23 cellular contexts compared by ENCODE assay signal in the genomic region with DNA sequence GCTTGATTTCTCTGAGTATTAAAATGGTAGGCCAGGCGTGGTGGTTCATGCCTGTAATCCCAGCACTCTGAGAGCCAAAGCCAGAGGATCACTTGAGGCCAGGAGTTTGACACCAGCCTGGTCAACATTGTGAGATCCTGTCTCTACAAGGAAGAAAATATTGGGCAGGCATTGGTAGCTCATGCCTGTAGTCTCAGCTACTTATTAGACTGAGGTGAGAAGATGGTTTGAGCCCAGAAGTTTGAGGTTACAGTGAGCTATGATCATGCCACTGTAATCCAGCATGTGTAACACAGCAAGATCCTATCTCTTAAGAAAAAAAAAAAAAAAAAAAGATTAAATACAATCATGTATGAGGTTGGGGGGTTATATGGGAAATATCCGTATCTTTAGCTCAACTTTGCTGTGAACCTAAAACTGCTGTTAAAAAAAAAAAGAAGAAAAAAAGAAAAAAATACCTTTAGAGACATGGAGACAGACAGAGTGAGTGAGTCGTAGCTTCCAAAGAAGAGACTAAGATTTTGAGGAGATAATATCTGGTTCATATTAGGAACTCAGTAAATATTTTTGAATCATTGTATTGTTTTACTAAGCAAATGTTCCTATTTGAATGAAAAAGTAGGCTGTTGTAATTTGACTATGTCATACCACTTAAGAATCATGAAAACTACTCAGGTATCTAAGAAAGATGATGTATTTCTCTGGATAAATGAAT.
"Had no signal": no experiment of that assay in that cellular context is flagged by ENCODE, and none has a peak within 500 bp of the region (broad histone marks: within the 10 kb centered on the region; RNA-seq: fewer than 3 reads in every experiment).

No MANE protein-coding gene starts in this region.

- H3K27me3 Mint-ChIP-seq: activated naive CD4-positive, alpha-beta T cell treated with anti-CD3 and anti-CD28 coated beads, Interleukin-2, amount 10 ng/mL, durations not matched to agents 7 days and 5 days; activated naive CD8-positive, alpha-beta T cell treated with anti-CD3 and anti-CD28 coated beads, Interleukin-2, amount 50 U/mL, for 24 hours; stimulated activated naive B cell treated with anti-CD40 and anti-IgM and Interleukin-4, amounts not matched to agents 10 μg/mL and 1 μg/mL and 100 μg/mL, for 72 hours had no signal

- H3K4me3 Mint-ChIP-seq: activated naive CD4-positive, alpha-beta T cell treated with anti-CD3 and anti-CD28 coated beads, Interleukin-2, amount 10 ng/mL, durations not matched to agents 7 days and 5 days; activated naive CD8-positive, alpha-beta T cell treated with anti-CD3 and anti-CD28 coated beads, Interleukin-2, amount 50 U/mL, for 24 hours; nephron progenitor cell; stimulated activated naive B cell treated with anti-CD40 and anti-IgM and Interleukin-4, amounts not matched to agents 10 μg/mL and 1 μg/mL and 100 μg/mL, for 72 hours had no signal

- H3K4me1 Mint-ChIP-seq: activated naive CD4-positive, alpha-beta T cell treated with anti-CD3 and anti-CD28 coated beads, Interleukin-2, amount 10 ng/mL, durations not matched to agents 7 days and 5 days; activated naive CD8-positive, alpha-beta T cell treated with anti-CD3 and anti-CD28 coated beads, Interleukin-2, amount 50 U/mL, for 24 hours; nephron progenitor cell; stimulated activated naive B cell treated with anti-CD40 and anti-IgM and Interleukin-4, amounts not matched to agents 10 μg/mL and 1 μg/mL and 100 μg/mL, for 72 hours had no signal

- H3K9me3 ChIP-seq: ascending aorta, breast epithelium, gastrocnemius medialis, sigmoid colon, spleen, thoracic aorta, upper lobe of left lung had no signal

- DNase-seq: activated CD4-positive, alpha-beta T cell treated with anti-CD3 and anti-CD28 coated beads, Interleukin-2, amount 50 U/mL, for 1 hour; activated CD4-positive, CD25-positive, alpha-beta regulatory T cell treated with anti-CD3 and anti-CD28 coated beads, Interleukin-2, amount 50 U/mL, for 72 hours; activated naive CD4-positive, alpha-beta T cell treated with anti-CD3 and anti-CD28 coated beads, Interleukin-2, amount 10 ng/mL, durations not matched to agents 7 days and 5 days; activated naive CD8-positive, alpha-beta T cell treated with anti-CD3 and anti-CD28 coated beads, Interleukin-2, amount 50 U/mL, for 24 hours; cortex of kidney; gastrocnemius medialis; head of caudate nucleus; nephron progenitor cell; nucleus accumbens; posterior cingulate gyrus; sigmoid colon; spleen; stimulated activated CD4-positive, alpha-beta T cell treated with anti-CD3 and anti-CD28 coated beads, Interleukin-4, amount 100 ng/mL, for 4 hours; stimulated activated naive B cell treated with anti-CD40 and anti-IgM and Interleukin-4, amounts not matched to agents 10 μg/mL and 1 μg/mL and 100 μg/mL, for 72 hours; T1000; upper lobe of left lung had no signal

- ATAC-seq: activated naive CD8-positive, alpha-beta T cell treated with anti-CD3 and anti-CD28 coated beads, Interleukin-2, amount 50 U/mL, for 24 hours; esophagus mucosa; gastrocnemius medialis; left lobe of liver; stimulated activated naive B cell treated with anti-CD40 and anti-IgM and Interleukin-4, amounts not matched to agents 10 μg/mL and 1 μg/mL and 100 μg/mL, for 72 hours had no signal

- H3K27me3 ChIP-seq: ascending aorta, breast epithelium, gastrocnemius medialis, sigmoid colon, spleen, upper lobe of left lung had no signal

- H3K27ac Mint-ChIP-seq: activated naive CD4-positive, alpha-beta T cell treated with anti-CD3 and anti-CD28 coated beads, Interleukin-2, amount 10 ng/mL, durations not matched to agents 7 days and 5 days; activated naive CD8-positive, alpha-beta T cell treated with anti-CD3 and anti-CD28 coated beads, Interleukin-2, amount 50 U/mL, for 24 hours; nephron progenitor cell; stimulated activated naive B cell treated with anti-CD40 and anti-IgM and Interleukin-4, amounts not matched to agents 10 μg/mL and 1 μg/mL and 100 μg/mL, for 72 hours had no signal

- H3K27ac ChIP-seq: ascending aorta, breast epithelium, gastrocnemius medialis, sigmoid colon, spleen, thoracic aorta, upper lobe of left lung, VCaP had no signal

- H3K36me3 ChIP-seq: ascending aorta, breast epithelium, gastrocnemius medialis, sigmoid colon, thoracic aorta had no signal

- H3K36me3 Mint-ChIP-seq: activated naive CD4-positive, alpha-beta T cell treated with anti-CD3 and anti-CD28 coated beads, Interleukin-2, amount 10 ng/mL, durations not matched to agents 7 days and 5 days had no signal

- H3K4me3 ChIP-seq: ascending aorta, breast epithelium, gastrocnemius medialis, lung, sigmoid colon, spleen, thoracic aorta, upper lobe of left lung had no signal

- H3K4me1 ChIP-seq: ascending aorta, breast epithelium, gastrocnemius medialis, sigmoid colon, spleen had no signal
